ENCODE assay signal across 19 cellular contexts in genomic region chr6:145075425-145075824, GRCh38.
DNase-seq lines count a peak whose midpoint lies in the region; ATAC-seq and TF ChIP-seq lines count a peak whose summit lies in the region.
"Had no signal": no experiment of that assay in that cellular context is flagged by ENCODE, and none has a peak within 500 bp of the region (broad histone marks: within the 10 kb centered on the region; RNA-seq: fewer than 3 reads in every experiment).

No MANE protein-coding gene starts in this region.

- H3K4me3 ChIP-seq in AG09309 (ENCODE audit: control insufficient read depth, low read depth, low read length): no peak overlapping the region
- no peak overlapping the region for H3K4me3 ChIP-seq in choroid plexus epithelial cell (ENCODE audit: low read depth, low read length)
- H3K4me3 ChIP-seq: gastrocnemius medialis, tibial artery had no signal

- ATAC-seq in HG03095 (IDR thresholded peaks at IDR 0.05; ENCODE audit: unreplicated experiment) (peak; percentile 69), HG03097 (IDR thresholded peaks at IDR 0.05; ENCODE audit: low FRiP score, unreplicated experiment) (no peak), GM21619 (IDR thresholded peaks at IDR 0.05; ENCODE audit: unreplicated experiment) (no peak)
- ATAC-seq: activated CD8-positive, alpha-beta T cell treated with anti-CD3 and anti-CD28 coated beads, Interleukin-2, amount 10 ng/mL, durations not matched to agents 7 days and 5 days; activated naive CD4-positive, alpha-beta T cell treated with anti-CD3 and anti-CD28 coated beads, Interleukin-2, amount 50 U/mL, for 72 hours; gastrocnemius medialis; stimulated activated naive B cell treated with anti-CD40 and anti-IgM and Interleukin-4, amounts not matched to agents 10 μg/mL and 1 μg/mL and 100 μg/mL, for 72 hours; T-cell had no signal

- DNase-seq in AG09309 (ENCODE audit: low read depth): no peak
- DNase-seq in NOMO-1 (lab: John Stamatoyannopoulos, UW; ENCODE audit: unreplicated experiment in 2 of 2): peak; percentile 6 to 7
- no peak for DNase-seq in choroid plexus epithelial cell (ENCODE audit: low read depth)
- no peak for DNase-seq in stimulated activated CD4-positive, alpha-beta T cell treated with anti-CD3 and anti-CD28 coated beads, Interleukin-4, amount 100 ng/mL, for 1 hour
- DNase-seq in HUDEP-2 (lab: John Stamatoyannopoulos, UW; ENCODE audit: unreplicated experiment in 76 of 76): no peak
- DNase-seq: activated CD8-positive, alpha-beta T cell treated with anti-CD3 and anti-CD28 coated beads, Interleukin-2, amount 10 ng/mL, durations not matched to agents 7 days and 5 days; activated T-cell treated with anti-CD3 and anti-CD28 coated beads, Interleukin-2, amount 50 U/mL, for 48 hours; erythroblast; gastrocnemius medialis; Kasumi-1; NCI-H1105 treated with DMSO at 0.1 percent for 48 hours; stimulated activated CD4-positive, alpha-beta T cell treated with anti-CD3 and anti-CD28 coated beads, Interleukin-12 subunit alpha, Interleukin-12 subunit beta, amount 100 ng/mL, for 4 hours; stimulated activated naive B cell treated with anti-CD40 and anti-IgM and Interleukin-4, amounts not matched to agents 10 μg/mL and 1 μg/mL and 100 μg/mL, for 72 hours; T-cell; tibial artery had no signal

- peak; percentile 13 for TF ChIP-seq CTCF in AG09309 (IDR thresholded peaks at IDR 0.05; ENCODE audit: control insufficient read depth, insufficient read depth, low read depth, low read length, missing control alignments)
- TF ChIP-seq CTCF in choroid plexus epithelial cell (conservative IDR thresholded peaks at IDR 0.05; ENCODE audit: low read depth, low read length): peak; percentile 25

Comparison
In these comparisons a context has a peak if more than half of its experiments do, and no peak if none do; other contexts are left out.
1. DNase-seq: peak in NOMO-1 (2 of 2); none in AG09309 (single experiment), choroid plexus epithelial cell (single experiment), stimulated activated CD4-positive, alpha-beta T cell treated with anti-CD3 and anti-CD28 coated beads, Interleukin-4, amount 100 ng/mL, for 1 hour (single experiment) and HUDEP-2 (0 of 76).